Comparison of ENCODE assay signal across 11 cellular contexts in the genomic region with DNA sequence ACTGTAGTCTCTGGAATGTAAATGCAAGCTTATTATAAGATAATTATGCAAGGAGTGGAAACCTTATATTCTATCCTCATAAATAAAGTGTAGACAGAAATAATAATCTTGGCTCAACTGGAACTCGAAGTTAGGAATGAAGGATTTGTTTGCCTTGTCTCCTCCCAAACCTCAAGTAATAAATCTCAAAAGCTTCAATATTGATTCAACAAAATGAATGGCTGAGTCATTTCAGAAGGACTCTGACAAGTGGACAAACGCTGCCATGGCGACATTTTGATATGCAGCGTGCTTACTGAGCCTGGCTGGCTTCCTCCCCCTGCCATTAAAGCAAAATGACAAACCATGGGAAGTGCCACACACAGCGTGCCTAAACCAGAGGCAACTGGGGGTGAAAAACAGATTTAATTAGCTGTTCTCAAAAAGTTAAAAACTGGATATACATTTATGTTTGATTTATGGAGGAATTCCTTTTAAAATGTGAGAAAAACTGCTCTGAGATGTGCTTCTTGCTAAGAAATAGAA. TPM values are rescaled to one million over a fixed set of nuclear protein-coding genes. Genes with fewer than 3 reads are reported as not detected.
DNase-seq lines count a peak whose midpoint lies in the region; ATAC-seq lines count a peak whose summit lies in the region.
"Had no signal": no experiment of that assay in that cellular context is flagged by ENCODE, and none has a peak within 500 bp of the region (broad histone marks: within the 10 kb centered on the region; RNA-seq: fewer than 3 reads in every experiment).

No MANE protein-coding gene starts in this region.

- no peaks in the 10 kb centered on the region for H3K9me3 ChIP-seq in SJSA1 (replicated peaks)

- DNase-seq in Daoy (ENCODE audit: low read depth) (peak; percentile 77), NCI-H1105 treated with DMSO at 0.1 percent for 48 hours (lab: John Stamatoyannopoulos, UW) (peak; percentile 80), SJSA1 (ENCODE audit: low read depth in 1 of 2, low spot score in 2 of 2) (peak; percentile 52 to 53), myocyte (ENCODE audit: low read depth) (peak; percentile 25), dermis blood vessel endothelial cell (no peak), SKM-1 (lab: John Stamatoyannopoulos, UW; ENCODE audit: unreplicated experiment) (no peak)
- DNase-seq in activated CD4-positive, alpha-beta T cell treated with anti-CD3 and anti-CD28 coated beads for 4 hours: no peak
- DNase-seq: activated CD4-positive, alpha-beta T cell treated with anti-CD3 and anti-CD28 coated beads for 48 hours; aorta; stimulated activated CD4-positive, alpha-beta T cell treated with anti-CD3 and anti-CD28 coated beads, Interleukin-1b, Interleukin-23, amount 100 ng/mL, for 48 hours had no signal

- H3K27me3 ChIP-seq in SJSA1 (replicated peaks): peaks cover 7% of the 10 kb centered on the region; the same call in 1 of the 2 replicates

- no peak overlapping the region for H3K27ac ChIP-seq in SJSA1

- H3K4me1 ChIP-seq in SJSA1 (replicated peaks): peaks cover 14% of the 10 kb centered on the region

- ATAC-seq in HG02970 (IDR thresholded peaks at IDR 0.05; ENCODE audit: low FRiP score, unreplicated experiment): no peak

- no peaks in the 10 kb centered on the region for H3K36me3 ChIP-seq in SJSA1

- H3K4me3 ChIP-seq in SJSA1: no peak overlapping the region

RNA-seq across cellular contexts. Expression of a gene that starts 10.5 kb away (rescaled TPM):
- 10.6 and 15.4 TPM in 2 replicates for total RNA-seq in Daoy (2014; rRNA removed; shearing (Covaris generic))
- total RNA-seq in SJSA1 (2014; rRNA removed; shearing (Covaris generic)): 0.13 TPM in 1 of 2 replicates, not detected in the other
- total RNA-seq in myocyte (3.9 and 4.4 TPM in 2 replicates), dermis blood vessel endothelial cell (under 0.01 and 0.14 TPM in 2 replicates)
- polyA plus RNA-seq in myocyte (2012): 0.08 TPM

RNA-seq across cellular contexts. Expression of a gene that starts 18.7 kb away (rescaled TPM):
- total RNA-seq in Daoy (2014; rRNA removed; shearing (Covaris generic)): 10.8 and 16.1 TPM in 2 replicates
- 12.2 and 20.0 TPM in 2 replicates for total RNA-seq in SJSA1 (2014; rRNA removed; shearing (Covaris generic))
- total RNA-seq in myocyte: 14.3 and 15.8 TPM in 2 replicates
- 7.0 TPM for polyA plus RNA-seq in myocyte (2012)
- total RNA-seq in dermis blood vessel endothelial cell: 18.7 and 26.2 TPM in 2 replicates

Comparison
In these comparisons a context has a peak if more than half of its experiments do, and no peak if none do; other contexts are left out.
1. DNase-seq: peak in Daoy (single experiment), NCI-H1105 treated with DMSO at 0.1 percent for 48 hours (single experiment), SJSA1 (2 of 2) and myocyte (single experiment); none in activated CD4-positive, alpha-beta T cell treated with anti-CD3 and anti-CD28 coated beads for 4 hours (0 of 2), dermis blood vessel endothelial cell (single experiment) and SKM-1 (single experiment).